In the genomic region with DNA sequence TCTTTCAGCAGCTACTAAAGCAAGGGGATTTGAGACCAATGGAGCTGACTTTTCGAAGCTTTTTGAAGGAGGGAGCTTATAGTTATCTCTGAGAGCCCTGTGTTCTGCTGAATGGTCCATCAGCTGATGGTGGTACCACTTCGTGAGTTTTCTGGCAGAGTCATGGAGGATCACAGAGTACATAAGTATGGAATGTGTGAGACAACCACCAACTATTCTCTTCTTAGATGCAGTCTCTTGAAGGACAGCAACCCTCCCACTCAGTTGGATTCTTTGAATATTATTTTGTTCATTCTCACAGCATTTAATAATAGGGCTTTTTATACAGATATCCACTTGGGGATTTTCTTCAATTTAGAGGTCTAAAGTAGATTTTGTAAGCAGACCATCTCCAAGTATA, we compare ENCODE assay signal across 18 cellular contexts.
DNase-seq lines count a peak whose midpoint lies in the region; TF ChIP-seq lines count a peak whose summit lies in the region.
"Had no signal": no experiment of that assay in that cellular context is flagged by ENCODE, and none has a peak within 500 bp of the region (broad histone marks: within the 10 kb centered on the region; RNA-seq: fewer than 3 reads in every experiment).

No MANE protein-coding gene starts in this region.

- H3K4me3 ChIP-seq in fibroblast of pulmonary artery (replicated peaks; ENCODE audit: low read depth, low read length) = no peak overlapping the region
- H3K4me3 ChIP-seq: mucosa of descending colon, spleen, upper lobe of right lung had no signal

- TF ChIP-seq CTCF in fibroblast of pulmonary artery (IDR thresholded peaks at IDR 0.05; ENCODE audit: low read length, missing control alignments) = no peak

- DNase-seq in NCI-H2227 treated with DMSO at 0.1 percent for 48 hours (lab: John Stamatoyannopoulos, UW) = peak; percentile 14
- no peak for DNase-seq in NCI-H2227 (lab: John Stamatoyannopoulos, UW; ENCODE audit: unreplicated experiment)
- DNase-seq in amniotic epithelial cell (ENCODE audit: low read depth) = peak; percentile 90
- DNase-seq in fibroblast of pulmonary artery (ENCODE audit: low read depth) = peak; percentile 56
- peak; percentile 18 for DNase-seq in stromal cell of bone marrow (ENCODE audit: low read depth)
- no peak for DNase-seq in mucosa of gallbladder (ENCODE audit: low spot score)
- DNase-seq in NOMO-1 treated with dmso at 0.1 percent for 144 hours (lab: John Stamatoyannopoulos, UW; ENCODE audit: unreplicated experiment) = no peak
- no peak for DNase-seq in NCI-H1105 (lab: John Stamatoyannopoulos, UW)
- DNase-seq: activated CD4-positive, alpha-beta T cell treated with anti-CD3 and anti-CD28 coated beads, Interleukin-2, amount 50 U/mL, for 4 hours; activated effector memory CD4-positive, alpha-beta T cell treated with Interleukin-2 at 50 U/mL for 16 hours; amygdala; DMS153; effector memory CD4-positive, alpha-beta T cell; mucosa of descending colon; NCI-H1048; NCI-H2029 treated with DMSO at 0.1 percent for 48 hours; spleen; upper lobe of right lung had no signal

Comparison
In these comparisons a context has a peak if more than half of its experiments do, and no peak if none do; other contexts are left out.
1. DNase-seq: peak in NCI-H2227 treated with DMSO at 0.1 percent for 48 hours (single experiment), amniotic epithelial cell (single experiment), fibroblast of pulmonary artery (single experiment) and stromal cell of bone marrow (single experiment); none in NCI-H2227 (single experiment), mucosa of gallbladder (single experiment), NOMO-1 treated with dmso at 0.1 percent for 144 hours (single experiment) and NCI-H1105 (single experiment).